ENCODE assay signal across 1 cellular context in genomic region chr10:65032867-65033769, GRCh38.
TF ChIP-seq lines count a peak whose summit lies in the region.

No MANE protein-coding gene starts in this region.

TF ChIP-seq in HepG2, 621 proteins besides CTCF, POLR2A, EP300 and RAD21 (continued from another document and continues in another):
- TF ChIP-seq, protein P1, sequence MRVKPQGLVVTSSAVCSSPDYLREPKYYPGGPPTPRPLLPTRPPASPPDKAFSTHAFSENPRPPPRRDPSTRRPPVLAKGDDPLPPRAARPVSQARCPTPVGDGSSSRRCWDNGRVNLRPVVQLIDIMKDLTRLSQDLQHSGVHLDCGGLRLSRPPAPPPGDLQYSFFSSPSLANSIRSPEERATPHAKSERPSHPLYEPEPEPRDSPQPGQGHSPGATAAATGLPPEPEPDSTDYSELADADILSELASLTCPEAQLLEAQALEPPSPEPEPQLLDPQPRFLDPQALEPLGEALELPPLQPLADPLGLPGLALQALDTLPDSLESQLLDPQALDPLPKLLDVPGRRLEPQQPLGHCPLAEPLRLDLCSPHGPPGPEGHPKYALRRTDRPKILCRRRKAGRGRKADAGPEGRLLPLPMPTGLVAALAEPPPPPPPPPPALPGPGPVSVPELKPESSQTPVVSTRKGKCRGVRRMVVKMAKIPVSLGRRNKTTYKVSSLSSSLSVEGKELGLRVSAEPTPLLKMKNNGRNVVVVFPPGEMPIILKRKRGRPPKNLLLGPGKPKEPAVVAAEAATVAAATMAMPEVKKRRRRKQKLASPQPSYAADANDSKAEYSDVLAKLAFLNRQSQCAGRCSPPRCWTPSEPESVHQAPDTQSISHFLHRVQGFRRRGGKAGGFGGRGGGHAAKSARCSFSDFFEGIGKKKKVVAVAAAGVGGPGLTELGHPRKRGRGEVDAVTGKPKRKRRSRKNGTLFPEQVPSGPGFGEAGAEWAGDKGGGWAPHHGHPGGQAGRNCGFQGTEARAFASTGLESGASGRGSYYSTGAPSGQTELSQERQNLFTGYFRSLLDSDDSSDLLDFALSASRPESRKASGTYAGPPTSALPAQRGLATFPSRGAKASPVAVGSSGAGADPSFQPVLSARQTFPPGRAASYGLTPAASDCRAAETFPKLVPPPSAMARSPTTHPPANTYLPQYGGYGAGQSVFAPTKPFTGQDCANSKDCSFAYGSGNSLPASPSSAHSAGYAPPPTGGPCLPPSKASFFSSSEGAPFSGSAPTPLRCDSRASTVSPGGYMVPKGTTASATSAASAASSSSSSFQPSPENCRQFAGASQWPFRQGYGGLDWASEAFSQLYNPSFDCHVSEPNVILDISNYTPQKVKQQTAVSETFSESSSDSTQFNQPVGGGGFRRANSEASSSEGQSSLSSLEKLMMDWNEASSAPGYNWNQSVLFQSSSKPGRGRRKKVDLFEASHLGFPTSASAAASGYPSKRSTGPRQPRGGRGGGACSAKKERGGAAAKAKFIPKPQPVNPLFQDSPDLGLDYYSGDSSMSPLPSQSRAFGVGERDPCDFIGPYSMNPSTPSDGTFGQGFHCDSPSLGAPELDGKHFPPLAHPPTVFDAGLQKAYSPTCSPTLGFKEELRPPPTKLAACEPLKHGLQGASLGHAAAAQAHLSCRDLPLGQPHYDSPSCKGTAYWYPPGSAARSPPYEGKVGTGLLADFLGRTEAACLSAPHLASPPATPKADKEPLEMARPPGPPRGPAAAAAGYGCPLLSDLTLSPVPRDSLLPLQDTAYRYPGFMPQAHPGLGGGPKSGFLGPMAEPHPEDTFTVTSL (CRISPR knock-in tag; IDR thresholded peaks at IDR 0.05; ENCODE audit: borderline replicate concordance) = peak; percentile 80; the same call in 1 of the 2 replicates
- TF ChIP-seq, protein P2, sequence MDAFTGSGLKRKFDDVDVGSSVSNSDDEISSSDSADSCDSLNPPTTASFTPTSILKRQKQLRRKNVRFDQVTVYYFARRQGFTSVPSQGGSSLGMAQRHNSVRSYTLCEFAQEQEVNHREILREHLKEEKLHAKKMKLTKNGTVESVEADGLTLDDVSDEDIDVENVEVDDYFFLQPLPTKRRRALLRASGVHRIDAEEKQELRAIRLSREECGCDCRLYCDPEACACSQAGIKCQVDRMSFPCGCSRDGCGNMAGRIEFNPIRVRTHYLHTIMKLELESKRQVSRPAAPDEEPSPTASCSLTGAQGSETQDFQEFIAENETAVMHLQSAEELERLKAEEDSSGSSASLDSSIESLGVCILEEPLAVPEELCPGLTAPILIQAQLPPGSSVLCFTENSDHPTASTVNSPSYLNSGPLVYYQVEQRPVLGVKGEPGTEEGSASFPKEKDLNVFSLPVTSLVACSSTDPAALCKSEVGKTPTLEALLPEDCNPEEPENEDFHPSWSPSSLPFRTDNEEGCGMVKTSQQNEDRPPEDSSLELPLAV (CRISPR knock-in tag; conservative IDR thresholded peaks at IDR 0.05; ENCODE audit: low read depth) = no peak
- TF ChIP-seq FOXA3 (CRISPR knock-in tag; IDR thresholded peaks at IDR 0.05) (peak; percentile 42; the same call in 1 of the 2 replicates), HNF4A (CRISPR knock-in tag; IDR thresholded peaks at IDR 0.05) (peak; percentile 56), ZC3H13 (CRISPR knock-in tag; IDR thresholded peaks at IDR 0.05) (no peak), ZNF225 (CRISPR knock-in tag; IDR thresholded peaks at IDR 0.05) (no peak), PLSCR1 (CRISPR knock-in tag; IDR thresholded peaks at IDR 0.05; ENCODE audit: borderline replicate concordance) (no peak), ZNF160 (CRISPR knock-in tag; IDR thresholded peaks at IDR 0.05) (no peak), ZNF24 (IDR thresholded peaks at IDR 0.05) (peak; percentile 89), THYN1 (CRISPR knock-in tag; IDR thresholded peaks at IDR 0.05; ENCODE audit: borderline replicate concordance, low read depth) (no peak), IRF9 (CRISPR knock-in tag; IDR thresholded peaks at IDR 0.05; ENCODE audit: borderline replicate concordance) (no peak), ARNTL (CRISPR knock-in tag; IDR thresholded peaks at IDR 0.05) (no peak), SP1 (IDR thresholded peaks at IDR 0.05) (no peak), SP1 (CRISPR knock-in tag; IDR thresholded peaks at IDR 0.05) (no peak), YEATS4 (CRISPR knock-in tag; IDR thresholded peaks at IDR 0.05; ENCODE audit: borderline replicate concordance) (0 out of 2 replicates have a peak, but pooled peaks have one; percentile 40), ZFAT (CRISPR knock-in tag; conservative IDR thresholded peaks at IDR 0.05) (no peak), ASH2L (IDR thresholded peaks at IDR 0.05; ENCODE audit: insufficient read length, low read depth, low read length) (peak; percentile 15), POGZ (CRISPR knock-in tag; IDR thresholded peaks at IDR 0.05) (no peak), DR1 (CRISPR knock-in tag; IDR thresholded peaks at IDR 0.05) (no peak), MAFF (IDR thresholded peaks at IDR 0.05; ENCODE audit: low read depth, low read length) (peak; percentile 61), ZNF280B (CRISPR knock-in tag; IDR thresholded peaks at IDR 0.05; ENCODE audit: borderline replicate concordance) (no peak), HOXA5 (CRISPR knock-in tag; IDR thresholded peaks at IDR 0.05) (no peak), DNMT3B (CRISPR knock-in tag; conservative IDR thresholded peaks at IDR 0.05) (no peak), ZNF34 (CRISPR knock-in tag; IDR thresholded peaks at IDR 0.05; ENCODE audit: borderline replicate concordance) (no peak), ZFP36 (IDR thresholded peaks at IDR 0.05; ENCODE audit: borderline replicate concordance, low read depth, low read length, partially characterized antibody) (no peak), ZBTB10 (CRISPR knock-in tag; IDR thresholded peaks at IDR 0.05; ENCODE audit: borderline replicate concordance) (no peak), MAFK (conservative IDR thresholded peaks at IDR 0.05 in 1 of 2, IDR thresholded peaks at IDR 0.05 in 1 of 2; ENCODE audit: low read length in 2 of 2) (peak; percentile 47 to 49; a peak in 2 of 4 replicates), FOXJ3 (CRISPR knock-in tag; IDR thresholded peaks at IDR 0.05; ENCODE audit: borderline replicate concordance) (peak; percentile 24; the same call in 1 of the 2 replicates), IRF2 (CRISPR knock-in tag; IDR thresholded peaks at IDR 0.05) (no peak), JUN (CRISPR knock-in tag; IDR thresholded peaks at IDR 0.05) (no peak)
- TF ChIP-seq, protein P3, sequence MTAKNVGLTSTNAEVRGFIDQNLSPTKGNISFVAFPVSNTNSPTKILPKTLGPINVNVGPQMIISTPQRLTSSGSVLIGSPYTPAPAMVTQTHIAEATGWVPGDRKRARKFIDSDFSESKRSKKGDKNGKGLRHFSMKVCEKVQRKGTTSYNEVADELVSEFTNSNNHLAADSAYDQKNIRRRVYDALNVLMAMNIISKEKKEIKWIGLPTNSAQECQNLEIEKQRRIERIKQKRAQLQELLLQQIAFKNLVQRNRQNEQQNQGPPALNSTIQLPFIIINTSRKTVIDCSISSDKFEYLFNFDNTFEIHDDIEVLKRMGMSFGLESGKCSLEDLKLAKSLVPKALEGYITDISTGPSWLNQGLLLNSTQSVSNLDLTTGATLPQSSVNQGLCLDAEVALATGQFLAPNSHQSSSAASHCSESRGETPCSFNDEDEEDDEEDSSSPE (CRISPR knock-in tag; IDR thresholded peaks at IDR 0.05) = no peak
- TF ChIP-seq, protein P4, sequence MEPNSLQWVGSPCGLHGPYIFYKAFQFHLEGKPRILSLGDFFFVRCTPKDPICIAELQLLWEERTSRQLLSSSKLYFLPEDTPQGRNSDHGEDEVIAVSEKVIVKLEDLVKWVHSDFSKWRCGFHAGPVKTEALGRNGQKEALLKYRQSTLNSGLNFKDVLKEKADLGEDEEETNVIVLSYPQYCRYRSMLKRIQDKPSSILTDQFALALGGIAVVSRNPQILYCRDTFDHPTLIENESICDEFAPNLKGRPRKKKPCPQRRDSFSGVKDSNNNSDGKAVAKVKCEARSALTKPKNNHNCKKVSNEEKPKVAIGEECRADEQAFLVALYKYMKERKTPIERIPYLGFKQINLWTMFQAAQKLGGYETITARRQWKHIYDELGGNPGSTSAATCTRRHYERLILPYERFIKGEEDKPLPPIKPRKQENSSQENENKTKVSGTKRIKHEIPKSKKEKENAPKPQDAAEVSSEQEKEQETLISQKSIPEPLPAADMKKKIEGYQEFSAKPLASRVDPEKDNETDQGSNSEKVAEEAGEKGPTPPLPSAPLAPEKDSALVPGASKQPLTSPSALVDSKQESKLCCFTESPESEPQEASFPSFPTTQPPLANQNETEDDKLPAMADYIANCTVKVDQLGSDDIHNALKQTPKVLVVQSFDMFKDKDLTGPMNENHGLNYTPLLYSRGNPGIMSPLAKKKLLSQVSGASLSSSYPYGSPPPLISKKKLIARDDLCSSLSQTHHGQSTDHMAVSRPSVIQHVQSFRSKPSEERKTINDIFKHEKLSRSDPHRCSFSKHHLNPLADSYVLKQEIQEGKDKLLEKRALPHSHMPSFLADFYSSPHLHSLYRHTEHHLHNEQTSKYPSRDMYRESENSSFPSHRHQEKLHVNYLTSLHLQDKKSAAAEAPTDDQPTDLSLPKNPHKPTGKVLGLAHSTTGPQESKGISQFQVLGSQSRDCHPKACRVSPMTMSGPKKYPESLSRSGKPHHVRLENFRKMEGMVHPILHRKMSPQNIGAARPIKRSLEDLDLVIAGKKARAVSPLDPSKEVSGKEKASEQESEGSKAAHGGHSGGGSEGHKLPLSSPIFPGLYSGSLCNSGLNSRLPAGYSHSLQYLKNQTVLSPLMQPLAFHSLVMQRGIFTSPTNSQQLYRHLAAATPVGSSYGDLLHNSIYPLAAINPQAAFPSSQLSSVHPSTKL (CRISPR knock-in tag; IDR thresholded peaks at IDR 0.05) = peak; percentile 39; the same call in 1 of the 2 replicates
- TF ChIP-seq, protein P5, sequence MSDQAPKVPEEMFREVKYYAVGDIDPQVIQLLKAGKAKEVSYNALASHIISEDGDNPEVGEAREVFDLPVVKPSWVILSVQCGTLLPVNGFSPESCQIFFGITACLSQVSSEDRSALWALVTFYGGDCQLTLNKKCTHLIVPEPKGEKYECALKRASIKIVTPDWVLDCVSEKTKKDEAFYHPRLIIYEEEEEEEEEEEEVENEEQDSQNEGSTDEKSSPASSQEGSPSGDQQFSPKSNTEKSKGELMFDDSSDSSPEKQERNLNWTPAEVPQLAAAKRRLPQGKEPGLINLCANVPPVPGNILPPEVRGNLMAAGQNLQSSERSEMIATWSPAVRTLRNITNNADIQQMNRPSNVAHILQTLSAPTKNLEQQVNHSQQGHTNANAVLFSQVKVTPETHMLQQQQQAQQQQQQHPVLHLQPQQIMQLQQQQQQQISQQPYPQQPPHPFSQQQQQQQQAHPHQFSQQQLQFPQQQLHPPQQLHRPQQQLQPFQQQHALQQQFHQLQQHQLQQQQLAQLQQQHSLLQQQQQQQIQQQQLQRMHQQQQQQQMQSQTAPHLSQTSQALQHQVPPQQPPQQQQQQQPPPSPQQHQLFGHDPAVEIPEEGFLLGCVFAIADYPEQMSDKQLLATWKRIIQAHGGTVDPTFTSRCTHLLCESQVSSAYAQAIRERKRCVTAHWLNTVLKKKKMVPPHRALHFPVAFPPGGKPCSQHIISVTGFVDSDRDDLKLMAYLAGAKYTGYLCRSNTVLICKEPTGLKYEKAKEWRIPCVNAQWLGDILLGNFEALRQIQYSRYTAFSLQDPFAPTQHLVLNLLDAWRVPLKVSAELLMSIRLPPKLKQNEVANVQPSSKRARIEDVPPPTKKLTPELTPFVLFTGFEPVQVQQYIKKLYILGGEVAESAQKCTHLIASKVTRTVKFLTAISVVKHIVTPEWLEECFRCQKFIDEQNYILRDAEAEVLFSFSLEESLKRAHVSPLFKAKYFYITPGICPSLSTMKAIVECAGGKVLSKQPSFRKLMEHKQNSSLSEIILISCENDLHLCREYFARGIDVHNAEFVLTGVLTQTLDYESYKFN (CRISPR knock-in tag; conservative IDR thresholded peaks at IDR 0.05) = peak; percentile 74
